In genomic region chr9:94259077-94259847, GRCh38 we compare ENCODE assay signal across 8 cellular contexts. TPM values are rescaled to one million over a fixed set of nuclear protein-coding genes. Genes with fewer than 3 reads are reported as not detected.
DNase-seq lines count a peak whose midpoint lies in the region; ATAC-seq, FAIRE-seq and TF ChIP-seq lines count a peak whose summit lies in the region.

ZNF169 (plus strand) TSS chr9:94259298; CDS start chr9:94278813, 19,515 bp downstream.

- no peak for TF ChIP-seq CTCF in endothelial cell of umbilical vein (IDR thresholded peaks at IDR 0.05; ENCODE audit: extremely low read depth in 1 of 2, insufficient read depth in 1 of 2, low read depth in 1 of 2, low read length in 2 of 2)

- H3K4me3 ChIP-seq in NT2/D1 (ENCODE audit: insufficient read length, low read depth): peak within 1 kb of the TSS; percentile 95
- H3K4me3 ChIP-seq in endothelial cell of umbilical vein (replicated peaks in 1 of 3; ENCODE audit: insufficient read depth in 1 of 3, low read depth in 1 of 3, low read length in 3 of 3): peak within 1 kb of the TSS; percentile 72 to 94 (median 77)

- FAIRE-seq in endothelial cell of umbilical vein (lab: Jason Lieb, UNC): peak; percentile 88

- intact Hi-C loops in endothelial cell of umbilical vein (cut with micrococcal nuclease): no loop called here

- peak; percentile 61 for TF ChIP-seq POLR2A in endothelial cell of umbilical vein (IDR thresholded peaks at IDR 0.05; ENCODE audit: low read depth, low read length)

- H3K36me3 ChIP-seq in NT2/D1 (ENCODE audit: insufficient read depth, insufficient read length, low read length) (peaks cover 10% of the 10 kb centered on the region), endothelial cell of umbilical vein (ENCODE audit: control insufficient read depth in 2 of 2, extremely low read depth in 1 of 2, insufficient read depth in 2 of 2, low read length in 2 of 2) (no peaks in the 10 kb centered on the region)

- peak within 1 kb of the TSS; percentile 41 for H3K27ac ChIP-seq in endothelial cell of umbilical vein (ENCODE audit: insufficient read depth, low read depth, low read length)

- peak within 1 kb of the TSS; percentile 95 for H2AFZ ChIP-seq in endothelial cell of umbilical vein (ENCODE audit: low read depth, low read length)

- H3K79me2 ChIP-seq in endothelial cell of umbilical vein (ENCODE audit: control insufficient read depth, insufficient read depth, low read length): peaks cover 25% of the 10 kb centered on the region

- H3K4me1 ChIP-seq in NT2/D1 (ENCODE audit: insufficient read depth, insufficient read length): no peaks in the 10 kb centered on the region
- no peaks in the 10 kb centered on the region for H3K4me1 ChIP-seq in endothelial cell of umbilical vein (ENCODE audit: control insufficient read depth, extremely low read depth, insufficient read depth, low read length)

- no peaks in the 10 kb centered on the region for H4K20me1 ChIP-seq in endothelial cell of umbilical vein (replicated peaks; ENCODE audit: control insufficient read depth, extremely low read depth, insufficient read depth, low read length)

- DNase-seq in COLO829 (ENCODE audit: low spot score) (peak; percentile 94), HS-27A (ENCODE audit: low read depth) (peak; percentile 49), NT2/D1 (ENCODE audit: low read depth, low spot score) (peak; percentile 75), endothelial cell of umbilical vein (ENCODE audit: low read depth, low spot score) (peak; percentile 84), midbrain (lab: John Stamatoyannopoulos, UW) (peak; percentile 89)
- peak; percentile 63 for DNase-seq in activated CD8-positive, alpha-beta memory T cell treated with anti-CD3 and anti-CD28 coated beads, Interleukin-2, amount 50 U/mL, for 24 hours (ENCODE audit: extremely low read depth)
- DNase-seq in stimulated activated CD8-positive, alpha-beta memory T cell treated with anti-CD3 and anti-CD28 coated beads, Interleukin-15, amount 100 ng/mL, for 48 hours (ENCODE audit: low read depth in 2 of 2): peak; percentile 83 to 86

- H3K9me1 ChIP-seq in endothelial cell of umbilical vein (replicated peaks; ENCODE audit: control insufficient read depth, extremely low read depth, insufficient read depth, low read length): no peaks in the 10 kb centered on the region

- POLR2A ChIA-PET in endothelial cell of umbilical vein (lab: Charles Lee): no interaction called here

- no peaks in the 10 kb centered on the region for H3K27me3 ChIP-seq in NT2/D1 (ENCODE audit: insufficient read depth, insufficient read length)
- peaks cover 4 to 12% of the 10 kb centered on the region in 2 experiments for H3K27me3 ChIP-seq in endothelial cell of umbilical vein (ENCODE audit: control insufficient read depth in 2 of 2, insufficient read depth in 2 of 2, low read length in 2 of 2)

- peak; percentile 98 for ATAC-seq in GM19468 (IDR thresholded peaks at IDR 0.05; ENCODE audit: extremely low read depth, unreplicated experiment)

- CTCF ChIA-PET in endothelial cell of umbilical vein (lab: Charles Lee): interaction anchor here (1.0 kb wide), 1 partner anchor 13 kb away, joined by 5 read pairs; no protein-coding TSS in a partner anchor

- TSS peak; percentile 66 for BruUV-seq in endothelial cell of umbilical vein (replicated peaks; lab: Mats Ljungman, UMichigan)

- H3K9ac ChIP-seq in NT2/D1 (ENCODE audit: insufficient read length, low read depth) (peak within 1 kb of the TSS; percentile 95), endothelial cell of umbilical vein (replicated peaks; ENCODE audit: extremely low read depth, insufficient read depth, low read length) (peak within 1 kb of the TSS; percentile 76)

- H3K4me2 ChIP-seq in endothelial cell of umbilical vein (ENCODE audit: insufficient read depth, low read length): peak within 1 kb of the TSS; percentile 25

- dilution Hi-C loops in endothelial cell of umbilical vein (cut with MboI; ENCODE audit: extremely low pct_ligation_motif_present, low sequenced_read_pairs): no loop called here

- H3K9me3 ChIP-seq in NT2/D1 (ENCODE audit: insufficient read depth, low read length): no peaks in the 10 kb centered on the region
- no peaks in the 10 kb centered on the region for H3K9me3 ChIP-seq in endothelial cell of umbilical vein (replicated peaks; ENCODE audit: control insufficient read depth, insufficient read depth, low read length)

TF ChIP-seq in endothelial cell of umbilical vein, 7 proteins besides CTCF, POLR2A, EP300 and RAD21:
- TF ChIP-seq JUN (IDR thresholded peaks at IDR 0.05; ENCODE audit: borderline replicate concordance, insufficient read depth, insufficient read length, low read depth) (no peak), POLR2AphosphoS5 (IDR thresholded peaks at IDR 0.05; ENCODE audit: insufficient read depth, low read depth, low read length) (peak; percentile 67), GATA2 (IDR thresholded peaks at IDR 0.05; ENCODE audit: insufficient read depth, insufficient read length, low read depth, low read length) (no peak), FOS (IDR thresholded peaks at IDR 0.05; ENCODE audit: borderline replicate concordance, insufficient read depth, low read length) (no peak), MYC (IDR thresholded peaks at IDR 0.05; ENCODE audit: low read depth, low read length) (peak; percentile 57)

RNA-seq across cellular contexts. Expression of gene ZNF169, which starts in this region (rescaled TPM):
- 5.4 and 6.3 TPM in 2 replicates for total RNA-seq in endothelial cell of umbilical vein
- polyA plus RNA-seq in endothelial cell of umbilical vein: 5.5 and 7.7 TPM in 2 replicates
- 2.1 and 3.0 TPM in 2 replicates for polyA plus RNA-seq in endothelial cell of umbilical vein (2011; cell fraction: cytosol; rRNA removed)
- polyA plus RNA-seq in endothelial cell of umbilical vein (2011; cell fraction: nucleus; rRNA removed): 18.8 and 22.5 TPM in 2 replicates
- 3.2 and 3.6 TPM in 2 replicates for polyA plus RNA-seq in endothelial cell of umbilical vein (2012)
- polyA minus RNA-seq in endothelial cell of umbilical vein: 10.6 and 16.9 TPM in 2 replicates
- 1.5 TPM for polyA minus RNA-seq in endothelial cell of umbilical vein (2011; cell fraction: cytosol; rRNA and poly(A)+ RNA removed)
- polyA minus RNA-seq in endothelial cell of umbilical vein (2011; cell fraction: nucleus; rRNA and poly(A)+ RNA removed): 9.5 and 12.7 TPM in 2 replicates

Comparison
In these comparisons a context has a peak if more than half of its experiments do, and no peak if none do; other contexts are left out.
1. Peak in every context shown above with its lines: DNase-seq, ATAC-seq, H3K4me3 ChIP-seq and H3K27ac ChIP-seq.